1 cellular context compared by ENCODE assay signal in the genomic region with DNA sequence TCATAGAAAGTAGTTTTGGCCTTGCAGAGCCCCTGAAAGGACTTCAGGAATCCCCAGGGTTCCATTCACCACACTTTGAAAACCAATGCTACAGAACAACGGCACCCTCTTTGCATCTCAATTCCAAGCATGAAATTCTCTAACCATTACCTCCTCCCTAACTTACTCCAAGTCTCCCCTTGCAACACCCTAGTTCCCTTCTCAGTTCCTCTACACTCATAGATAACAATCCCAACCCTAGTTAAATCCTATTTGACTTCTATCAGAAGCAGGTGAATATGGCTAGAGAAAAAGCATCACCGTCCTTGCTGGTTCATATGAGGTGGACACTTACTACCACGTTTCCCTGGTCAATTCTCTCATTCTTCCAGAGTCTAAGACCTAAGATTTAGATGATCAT.
TF ChIP-seq lines count a peak whose summit lies in the region.

No MANE protein-coding gene starts in this region.

TF ChIP-seq in endothelial cell of umbilical vein, 7 proteins besides CTCF, POLR2A, EP300 and RAD21:
- TF ChIP-seq MYC (IDR thresholded peaks at IDR 0.05; ENCODE audit: low read depth, low read length) (no peak), POLR2AphosphoS5 (IDR thresholded peaks at IDR 0.05; ENCODE audit: insufficient read depth, low read depth, low read length) (no peak), JUN (IDR thresholded peaks at IDR 0.05; ENCODE audit: borderline replicate concordance, insufficient read depth, insufficient read length, low read depth) (no peak), EZH2 (IDR thresholded peaks at IDR 0.05; ENCODE audit: borderline replicate concordance, low read depth, low read length, severe bottlenecking) (no peak), FOS (IDR thresholded peaks at IDR 0.05; ENCODE audit: borderline replicate concordance, insufficient read depth, low read length) (no peak), GATA2 (IDR thresholded peaks at IDR 0.05; ENCODE audit: insufficient read depth, insufficient read length, low read depth, low read length) (no peak)
- TF ChIP-seq, protein P1, sequence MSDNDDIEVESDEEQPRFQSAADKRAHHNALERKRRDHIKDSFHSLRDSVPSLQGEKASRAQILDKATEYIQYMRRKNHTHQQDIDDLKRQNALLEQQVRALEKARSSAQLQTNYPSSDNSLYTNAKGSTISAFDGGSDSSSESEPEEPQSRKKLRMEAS (IDR thresholded peaks at IDR 0.05; ENCODE audit: insufficient read depth, insufficient read length) = no peak
